1 cellular context compared by ENCODE assay signal in genomic region chr11:64305691-64306562, GRCh38.
TF ChIP-seq lines count a peak whose summit lies in the region.

No MANE protein-coding gene starts in this region.

TF ChIP-seq in HepG2, 621 proteins besides CTCF, POLR2A, EP300 and RAD21 (continued from another document and continues in another):
- TF ChIP-seq, protein P1, sequence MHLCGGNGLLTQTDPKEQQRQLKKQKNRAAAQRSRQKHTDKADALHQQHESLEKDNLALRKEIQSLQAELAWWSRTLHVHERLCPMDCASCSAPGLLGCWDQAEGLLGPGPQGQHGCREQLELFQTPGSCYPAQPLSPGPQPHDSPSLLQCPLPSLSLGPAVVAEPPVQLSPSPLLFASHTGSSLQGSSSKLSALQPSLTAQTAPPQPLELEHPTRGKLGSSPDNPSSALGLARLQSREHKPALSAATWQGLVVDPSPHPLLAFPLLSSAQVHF (CRISPR knock-in tag; IDR thresholded peaks at IDR 0.05): no peak
- TF ChIP-seq KLF13 (CRISPR knock-in tag; IDR thresholded peaks at IDR 0.05) (no peak), ZNF263 (CRISPR knock-in tag; IDR thresholded peaks at IDR 0.05) (0 out of 2 replicates have a peak, but pooled peaks have one; percentile 28), STAG1 (CRISPR knock-in tag; IDR thresholded peaks at IDR 0.05) (no peak), ATAD3A (CRISPR knock-in tag; IDR thresholded peaks at IDR 0.05) (no peak), PHF21A (CRISPR knock-in tag; IDR thresholded peaks at IDR 0.05) (peak; percentile 62), NONO (IDR thresholded peaks at IDR 0.05) (no peak), NONO (CRISPR knock-in tag; conservative IDR thresholded peaks at IDR 0.05) (peak; percentile 85), SNAPC2 (CRISPR knock-in tag; IDR thresholded peaks at IDR 0.05) (no peak), PHF8 (CRISPR knock-in tag; IDR thresholded peaks at IDR 0.05) (peak; percentile 41; the same call in 1 of the 2 replicates), ZNF282 (IDR thresholded peaks at IDR 0.05; ENCODE audit: partially characterized antibody) (no peak), SRSF9 (IDR thresholded peaks at IDR 0.05; ENCODE audit: borderline replicate concordance, insufficient read depth, low read depth, low read length, poor library complexity, severe bottlenecking) (no peak), ZFP82 (CRISPR knock-in tag; IDR thresholded peaks at IDR 0.05; ENCODE audit: borderline replicate concordance) (0 out of 2 replicates have a peak, but pooled peaks have one; percentile 59), ASH2L (IDR thresholded peaks at IDR 0.05; ENCODE audit: insufficient read length, low read depth, low read length) (peak; percentile 29), TFAP4 (IDR thresholded peaks at IDR 0.05; ENCODE audit: borderline replicate concordance, low read depth) (peak; percentile 50; the same call in 1 of the 2 replicates), CBFB (CRISPR knock-in tag; IDR thresholded peaks at IDR 0.05) (no peak), ZNF18 (CRISPR knock-in tag; IDR thresholded peaks at IDR 0.05; ENCODE audit: insufficient replicate concordance) (peak; percentile 99), HDAC6 (IDR thresholded peaks at IDR 0.05; ENCODE audit: low read depth, low read length) (no peak), SATB2 (CRISPR knock-in tag; IDR thresholded peaks at IDR 0.05) (no peak), ZNF816 (CRISPR knock-in tag; IDR thresholded peaks at IDR 0.05; ENCODE audit: borderline replicate concordance) (no peak), SMAD3 (CRISPR knock-in tag; IDR thresholded peaks at IDR 0.05) (no peak), IRF2 (CRISPR knock-in tag; IDR thresholded peaks at IDR 0.05) (peak; percentile 33; the same call in 1 of the 2 replicates), HIC2 (CRISPR knock-in tag; IDR thresholded peaks at IDR 0.05; ENCODE audit: low read depth) (peak; percentile 30; the same call in 1 of the 2 replicates), ZNF350 (CRISPR knock-in tag; IDR thresholded peaks at IDR 0.05; ENCODE audit: borderline replicate concordance, low read depth) (peak; percentile 46; the same call in 1 of the 2 replicates), ZNF24 (IDR thresholded peaks at IDR 0.05) (no peak), HNF1A (IDR thresholded peaks at IDR 0.05; ENCODE audit: low read depth) (no peak), HNF1A (CRISPR knock-in tag; IDR thresholded peaks at IDR 0.05; ENCODE audit: borderline replicate concordance) (no peak), JDP2 (CRISPR knock-in tag; IDR thresholded peaks at IDR 0.05; ENCODE audit: borderline replicate concordance) (no peak), MTA1 (CRISPR knock-in tag; IDR thresholded peaks at IDR 0.05; ENCODE audit: borderline replicate concordance) (no peak), SNAI1 (CRISPR knock-in tag; IDR thresholded peaks at IDR 0.05; ENCODE audit: borderline replicate concordance) (peak; percentile 70; the same call in 1 of the 2 replicates), SP2 (CRISPR knock-in tag; IDR thresholded peaks at IDR 0.05) (peak; percentile 38; the same call in 1 of the 2 replicates), USF2 (IDR thresholded peaks at IDR 0.05; ENCODE audit: low read depth, low read length) (no peak), USF2 (CRISPR knock-in tag; IDR thresholded peaks at IDR 0.05; ENCODE audit: borderline replicate concordance) (no peak; the same call in 1 of the 2 replicates), HDAC1 (CRISPR knock-in tag; IDR thresholded peaks at IDR 0.05) (no peak; the same call in 1 of the 2 replicates), IKZF5 (CRISPR knock-in tag; IDR thresholded peaks at IDR 0.05) (peak; percentile 42; the same call in 1 of the 2 replicates), FUBP1 (CRISPR knock-in tag; IDR thresholded peaks at IDR 0.05; ENCODE audit: borderline replicate concordance) (no peak), ZNF670 (CRISPR knock-in tag; IDR thresholded peaks at IDR 0.05; ENCODE audit: borderline replicate concordance) (peak; percentile 35; the same call in 1 of the 2 replicates)
- TF ChIP-seq, protein P2, sequence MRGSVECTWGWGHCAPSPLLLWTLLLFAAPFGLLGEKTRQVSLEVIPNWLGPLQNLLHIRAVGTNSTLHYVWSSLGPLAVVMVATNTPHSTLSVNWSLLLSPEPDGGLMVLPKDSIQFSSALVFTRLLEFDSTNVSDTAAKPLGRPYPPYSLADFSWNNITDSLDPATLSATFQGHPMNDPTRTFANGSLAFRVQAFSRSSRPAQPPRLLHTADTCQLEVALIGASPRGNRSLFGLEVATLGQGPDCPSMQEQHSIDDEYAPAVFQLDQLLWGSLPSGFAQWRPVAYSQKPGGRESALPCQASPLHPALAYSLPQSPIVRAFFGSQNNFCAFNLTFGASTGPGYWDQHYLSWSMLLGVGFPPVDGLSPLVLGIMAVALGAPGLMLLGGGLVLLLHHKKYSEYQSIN (CRISPR knock-in tag; IDR thresholded peaks at IDR 0.05; ENCODE audit: borderline replicate concordance): no peak
- TF ChIP-seq, protein P3, sequence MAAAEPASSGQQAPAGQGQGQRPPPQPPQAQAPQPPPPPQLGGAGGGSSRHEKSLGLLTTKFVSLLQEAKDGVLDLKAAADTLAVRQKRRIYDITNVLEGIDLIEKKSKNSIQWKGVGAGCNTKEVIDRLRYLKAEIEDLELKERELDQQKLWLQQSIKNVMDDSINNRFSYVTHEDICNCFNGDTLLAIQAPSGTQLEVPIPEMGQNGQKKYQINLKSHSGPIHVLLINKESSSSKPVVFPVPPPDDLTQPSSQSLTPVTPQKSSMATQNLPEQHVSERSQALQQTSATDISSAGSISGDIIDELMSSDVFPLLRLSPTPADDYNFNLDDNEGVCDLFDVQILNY (CRISPR knock-in tag; conservative IDR thresholded peaks at IDR 0.05): no peak
- TF ChIP-seq, protein P4, sequence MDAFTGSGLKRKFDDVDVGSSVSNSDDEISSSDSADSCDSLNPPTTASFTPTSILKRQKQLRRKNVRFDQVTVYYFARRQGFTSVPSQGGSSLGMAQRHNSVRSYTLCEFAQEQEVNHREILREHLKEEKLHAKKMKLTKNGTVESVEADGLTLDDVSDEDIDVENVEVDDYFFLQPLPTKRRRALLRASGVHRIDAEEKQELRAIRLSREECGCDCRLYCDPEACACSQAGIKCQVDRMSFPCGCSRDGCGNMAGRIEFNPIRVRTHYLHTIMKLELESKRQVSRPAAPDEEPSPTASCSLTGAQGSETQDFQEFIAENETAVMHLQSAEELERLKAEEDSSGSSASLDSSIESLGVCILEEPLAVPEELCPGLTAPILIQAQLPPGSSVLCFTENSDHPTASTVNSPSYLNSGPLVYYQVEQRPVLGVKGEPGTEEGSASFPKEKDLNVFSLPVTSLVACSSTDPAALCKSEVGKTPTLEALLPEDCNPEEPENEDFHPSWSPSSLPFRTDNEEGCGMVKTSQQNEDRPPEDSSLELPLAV (CRISPR knock-in tag; conservative IDR thresholded peaks at IDR 0.05; ENCODE audit: low read depth): no peak
- TF ChIP-seq, protein P5, sequence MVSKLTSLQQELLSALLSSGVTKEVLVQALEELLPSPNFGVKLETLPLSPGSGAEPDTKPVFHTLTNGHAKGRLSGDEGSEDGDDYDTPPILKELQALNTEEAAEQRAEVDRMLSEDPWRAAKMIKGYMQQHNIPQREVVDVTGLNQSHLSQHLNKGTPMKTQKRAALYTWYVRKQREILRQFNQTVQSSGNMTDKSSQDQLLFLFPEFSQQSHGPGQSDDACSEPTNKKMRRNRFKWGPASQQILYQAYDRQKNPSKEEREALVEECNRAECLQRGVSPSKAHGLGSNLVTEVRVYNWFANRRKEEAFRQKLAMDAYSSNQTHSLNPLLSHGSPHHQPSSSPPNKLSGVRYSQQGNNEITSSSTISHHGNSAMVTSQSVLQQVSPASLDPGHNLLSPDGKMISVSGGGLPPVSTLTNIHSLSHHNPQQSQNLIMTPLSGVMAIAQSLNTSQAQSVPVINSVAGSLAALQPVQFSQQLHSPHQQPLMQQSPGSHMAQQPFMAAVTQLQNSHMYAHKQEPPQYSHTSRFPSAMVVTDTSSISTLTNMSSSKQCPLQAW (CRISPR knock-in tag; IDR thresholded peaks at IDR 0.05): peak; percentile 61; the same call in 1 of the 2 replicates
